ENCODE assay signal across 2 cellular contexts in the genomic region with DNA sequence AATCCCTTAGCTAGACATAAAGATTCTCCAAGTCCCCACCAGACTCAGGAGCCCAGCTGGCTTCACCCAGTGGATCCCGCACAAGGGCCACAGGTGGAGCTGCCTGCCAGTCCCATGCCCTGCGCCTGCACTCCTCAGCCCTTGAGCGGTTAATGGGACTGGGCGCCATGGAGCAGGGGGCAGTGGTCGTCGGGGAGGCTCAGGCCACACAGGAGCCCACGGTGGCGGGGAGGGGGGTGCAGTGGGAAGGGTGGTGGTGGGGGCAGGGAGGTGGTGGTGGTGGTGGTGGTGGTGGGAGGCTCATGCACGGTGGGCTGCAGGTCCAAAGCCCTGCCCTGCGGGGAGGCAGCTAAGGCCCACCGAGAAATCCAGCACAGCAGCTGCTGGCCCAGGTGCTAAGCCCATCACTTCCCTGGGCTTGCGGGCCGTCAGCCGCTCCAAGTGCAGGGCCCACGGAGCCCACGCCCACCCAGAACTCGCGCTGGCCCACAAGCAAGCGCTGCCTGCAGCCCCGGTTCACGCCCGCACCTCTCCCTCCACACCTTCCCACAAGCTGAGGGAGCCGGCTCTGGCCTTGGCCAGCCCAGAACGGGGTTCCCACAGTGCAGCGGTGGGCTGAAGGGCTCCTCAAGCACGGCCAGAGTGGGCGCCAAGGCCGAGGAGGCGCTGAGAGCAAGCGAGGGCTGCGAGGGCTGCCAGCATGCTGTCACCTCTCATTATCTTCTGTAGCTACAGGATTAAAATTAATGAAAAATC.
TF ChIP-seq lines count a peak whose summit lies in the region.

No MANE protein-coding gene starts in this region.

TF ChIP-seq in SK-N-SH, 30 proteins besides CTCF, POLR2A, EP300 and RAD21 (continued from another document):
- TF ChIP-seq, protein P1, sequence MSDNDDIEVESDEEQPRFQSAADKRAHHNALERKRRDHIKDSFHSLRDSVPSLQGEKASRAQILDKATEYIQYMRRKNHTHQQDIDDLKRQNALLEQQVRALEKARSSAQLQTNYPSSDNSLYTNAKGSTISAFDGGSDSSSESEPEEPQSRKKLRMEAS (IDR thresholded peaks at IDR 0.05; ENCODE audit: low read depth) = no peak
- no peak for TF ChIP-seq MXI1 (IDR thresholded peaks at IDR 0.05; ENCODE audit: low read depth, low read length)
- no peak for TF ChIP-seq ELF1 (IDR thresholded peaks at IDR 0.05)
- TF ChIP-seq RFX5 (IDR thresholded peaks at IDR 0.05; ENCODE audit: low read length) = no peak
- TF ChIP-seq, protein P2, sequence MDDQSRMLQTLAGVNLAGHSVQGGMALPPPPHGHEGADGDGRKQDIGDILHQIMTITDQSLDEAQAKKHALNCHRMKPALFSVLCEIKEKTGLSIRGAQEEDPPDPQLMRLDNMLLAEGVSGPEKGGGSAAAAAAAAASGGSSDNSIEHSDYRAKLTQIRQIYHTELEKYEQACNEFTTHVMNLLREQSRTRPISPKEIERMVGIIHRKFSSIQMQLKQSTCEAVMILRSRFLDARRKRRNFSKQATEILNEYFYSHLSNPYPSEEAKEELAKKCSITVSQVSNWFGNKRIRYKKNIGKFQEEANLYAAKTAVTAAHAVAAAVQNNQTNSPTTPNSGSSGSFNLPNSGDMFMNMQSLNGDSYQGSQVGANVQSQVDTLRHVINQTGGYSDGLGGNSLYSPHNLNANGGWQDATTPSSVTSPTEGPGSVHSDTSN (IDR thresholded peaks at IDR 0.05) = no peak
- no peak for TF ChIP-seq POLR2AphosphoS5 (IDR thresholded peaks at IDR 0.05; ENCODE audit: low read depth, low read length)
- TF ChIP-seq, protein P3, sequence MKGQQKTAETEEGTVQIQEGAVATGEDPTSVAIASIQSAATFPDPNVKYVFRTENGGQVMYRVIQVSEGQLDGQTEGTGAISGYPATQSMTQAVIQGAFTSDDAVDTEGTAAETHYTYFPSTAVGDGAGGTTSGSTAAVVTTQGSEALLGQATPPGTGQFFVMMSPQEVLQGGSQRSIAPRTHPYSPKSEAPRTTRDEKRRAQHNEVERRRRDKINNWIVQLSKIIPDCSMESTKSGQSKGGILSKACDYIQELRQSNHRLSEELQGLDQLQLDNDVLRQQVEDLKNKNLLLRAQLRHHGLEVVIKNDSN (IDR thresholded peaks at IDR 0.05; ENCODE audit: borderline replicate concordance, low read depth) = no peak

TF ChIP-seq in SK-N-SH treated with all-trans-retinoic acid at 6 μM for 48 hours, 23 proteins besides CTCF, POLR2A, EP300 and RAD21 (continued from another document):
- TF ChIP-seq, protein P4, sequence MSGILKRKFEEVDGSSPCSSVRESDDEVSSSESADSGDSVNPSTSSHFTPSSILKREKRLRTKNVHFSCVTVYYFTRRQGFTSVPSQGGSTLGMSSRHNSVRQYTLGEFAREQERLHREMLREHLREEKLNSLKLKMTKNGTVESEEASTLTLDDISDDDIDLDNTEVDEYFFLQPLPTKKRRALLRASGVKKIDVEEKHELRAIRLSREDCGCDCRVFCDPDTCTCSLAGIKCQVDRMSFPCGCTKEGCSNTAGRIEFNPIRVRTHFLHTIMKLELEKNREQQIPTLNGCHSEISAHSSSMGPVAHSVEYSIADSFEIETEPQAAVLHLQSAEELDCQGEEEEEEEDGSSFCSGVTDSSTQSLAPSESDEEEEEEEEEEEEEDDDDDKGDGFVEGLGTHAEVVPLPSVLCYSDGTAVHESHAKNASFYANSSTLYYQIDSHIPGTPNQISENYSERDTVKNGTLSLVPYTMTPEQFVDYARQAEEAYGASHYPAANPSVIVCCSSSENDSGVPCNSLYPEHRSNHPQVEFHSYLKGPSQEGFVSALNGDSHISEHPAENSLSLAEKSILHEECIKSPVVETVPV (CRISPR knock-in tag; IDR thresholded peaks at IDR 0.05) = no peak
- TF ChIP-seq PPARA (CRISPR knock-in tag; IDR thresholded peaks at IDR 0.05; ENCODE audit: borderline replicate concordance) (no peak), ZC3H10 (CRISPR knock-in tag; IDR thresholded peaks at IDR 0.05) (no peak), CSDC2 (CRISPR knock-in tag; IDR thresholded peaks at IDR 0.05) (no peak), ZNF565 (CRISPR knock-in tag; conservative IDR thresholded peaks at IDR 0.05; ENCODE audit: low read depth) (no peak), ZNF8 (CRISPR knock-in tag; IDR thresholded peaks at IDR 0.05) (no peak), ESRRG (CRISPR knock-in tag; IDR thresholded peaks at IDR 0.05) (no peak), ZNF70 (CRISPR knock-in tag; IDR thresholded peaks at IDR 0.05) (no peak)
- TF ChIP-seq, protein P5, sequence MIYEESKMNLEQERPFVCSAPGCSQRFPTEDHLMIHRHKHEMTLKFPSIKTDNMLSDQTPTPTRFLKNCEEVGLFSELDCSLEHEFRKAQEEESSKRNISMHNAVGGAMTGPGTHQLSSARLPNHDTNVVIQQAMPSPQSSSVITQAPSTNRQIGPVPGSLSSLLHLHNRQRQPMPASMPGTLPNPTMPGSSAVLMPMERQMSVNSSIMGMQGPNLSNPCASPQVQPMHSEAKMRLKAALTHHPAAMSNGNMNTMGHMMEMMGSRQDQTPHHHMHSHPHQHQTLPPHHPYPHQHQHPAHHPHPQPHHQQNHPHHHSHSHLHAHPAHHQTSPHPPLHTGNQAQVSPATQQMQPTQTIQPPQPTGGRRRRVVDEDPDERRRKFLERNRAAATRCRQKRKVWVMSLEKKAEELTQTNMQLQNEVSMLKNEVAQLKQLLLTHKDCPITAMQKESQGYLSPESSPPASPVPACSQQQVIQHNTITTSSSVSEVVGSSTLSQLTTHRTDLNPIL (CRISPR knock-in tag; IDR thresholded peaks at IDR 0.05; ENCODE audit: low read depth) = no peak
- TF ChIP-seq, protein P6, sequence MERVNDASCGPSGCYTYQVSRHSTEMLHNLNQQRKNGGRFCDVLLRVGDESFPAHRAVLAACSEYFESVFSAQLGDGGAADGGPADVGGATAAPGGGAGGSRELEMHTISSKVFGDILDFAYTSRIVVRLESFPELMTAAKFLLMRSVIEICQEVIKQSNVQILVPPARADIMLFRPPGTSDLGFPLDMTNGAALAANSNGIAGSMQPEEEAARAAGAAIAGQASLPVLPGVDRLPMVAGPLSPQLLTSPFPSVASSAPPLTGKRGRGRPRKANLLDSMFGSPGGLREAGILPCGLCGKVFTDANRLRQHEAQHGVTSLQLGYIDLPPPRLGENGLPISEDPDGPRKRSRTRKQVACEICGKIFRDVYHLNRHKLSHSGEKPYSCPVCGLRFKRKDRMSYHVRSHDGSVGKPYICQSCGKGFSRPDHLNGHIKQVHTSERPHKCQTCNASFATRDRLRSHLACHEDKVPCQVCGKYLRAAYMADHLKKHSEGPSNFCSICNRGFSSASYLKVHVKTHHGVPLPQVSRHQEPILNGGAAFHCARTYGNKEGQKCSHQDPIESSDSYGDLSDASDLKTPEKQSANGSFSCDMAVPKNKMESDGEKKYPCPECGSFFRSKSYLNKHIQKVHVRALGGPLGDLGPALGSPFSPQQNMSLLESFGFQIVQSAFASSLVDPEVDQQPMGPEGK (CRISPR knock-in tag; IDR thresholded peaks at IDR 0.05; ENCODE audit: borderline replicate concordance) = no peak
TF ChIP-seq in SK-N-SH treated with all-trans-retinoic acid at 6 μM for 48 hours: peak in this region for 0.
